9 cellular contexts compared by ENCODE assay signal in genomic region chr2:72143441-72144356, GRCh38. TPM values are rescaled to one million over a fixed set of nuclear protein-coding genes. Genes with fewer than 3 reads are reported as not detected.
DNase-seq lines count a peak whose midpoint lies in the region; ATAC-seq and TF ChIP-seq lines count a peak whose summit lies in the region.
"Had no signal": no experiment of that assay in that cellular context is flagged by ENCODE, and none has a peak within 500 bp of the region (broad histone marks: within the 10 kb centered on the region; RNA-seq: fewer than 3 reads in every experiment).

No MANE protein-coding gene starts in this region.

- H3K4me1 ChIP-seq in iPS-18a (ENCODE audit: control insufficient read depth, low read depth, low read length), result peaks cover 32% of the 10 kb centered on the region
- H3K4me1 ChIP-seq in OCI-LY7 (ENCODE audit: insufficient read depth, low read length, poor library complexity, severe bottlenecking), result no peaks in the 10 kb centered on the region
- H3K4me1 ChIP-seq in SJCRH30, result peaks cover 19% of the 10 kb centered on the region

- no peaks in the 10 kb centered on the region for H3K79me2 ChIP-seq in OCI-LY7 (ENCODE audit: insufficient read depth, low read depth, low read length)

- peaks cover 46% of the 10 kb centered on the region for H3K27me3 Mint-ChIP-seq in activated T-cell treated with anti-CD3 and anti-CD28 coated beads, Interleukin-2, amount 50 U/mL, for 72 hours (ENCODE audit: low read depth)

- no peaks in the 10 kb centered on the region for H3K9me2 ChIP-seq in OCI-LY7 (ENCODE audit: insufficient read depth, low read length)

- BruUV-seq in OCI-LY7 (replicated peaks; lab: Mats Ljungman, UMichigan), result no TSS peak

- H3K9me3 Mint-ChIP-seq in activated T-cell treated with anti-CD3 and anti-CD28 coated beads, Interleukin-2, amount 50 U/mL, for 72 hours, result no peaks in the 10 kb centered on the region

- CTCF ChIA-PET in OCI-LY7 (lab: Charles Lee; ENCODE audit: unreplicated experiment), result no interaction called here

- H3K36me3 Mint-ChIP-seq in activated T-cell treated with anti-CD3 and anti-CD28 coated beads, Interleukin-2, amount 50 U/mL, for 72 hours (ENCODE audit: insufficient read depth in 2 of 2), result peaks cover 0 to 3% of the 10 kb centered on the region in 2 donors

- in situ Hi-C loops in G401 (cut with HindIII; ENCODE audit: low sequenced_read_pairs), result no loop called here

- H2AFZ ChIP-seq in OCI-LY7 (ENCODE audit: low read length), result no peak overlapping the region

- H3K4me3 ChIP-seq in iPS-18a (ENCODE audit: low read length), result peak overlapping the region; percentile 44
- no peak overlapping the region for H3K4me3 ChIP-seq in OCI-LY7 (ENCODE audit: low read depth, low read length, poor library complexity, severe bottlenecking)
- H3K4me3 ChIP-seq in SJCRH30, result no peak overlapping the region

- no peaks in the 10 kb centered on the region for H4K20me1 ChIP-seq in OCI-LY7 (ENCODE audit: insufficient read depth, low read length)

- intact Hi-C loops in OCI-LY7 (cut with micrococcal nuclease; ENCODE audit: unreplicated experiment), result no loop called here

- POLR2A ChIA-PET in OCI-LY7 (lab: Charles Lee), result no interaction called here

- H3K27ac ChIP-seq in iPS-18a (ENCODE audit: low read length) (no peak overlapping the region), OCI-LY7 (ENCODE audit: low read depth, low read length, poor library complexity, severe bottlenecking) (no peak overlapping the region), SJCRH30 (no peak overlapping the region)

- no peak overlapping the region for H3K4me2 ChIP-seq in OCI-LY7 (ENCODE audit: low read length)

- TF ChIP-seq CTCF in OCI-LY7 (conservative IDR thresholded peaks at IDR 0.05; ENCODE audit: low read length), result no peak

- no peaks in the 10 kb centered on the region for H3K36me3 ChIP-seq in iPS-18a (ENCODE audit: control insufficient read depth, low read depth, low read length)
- H3K36me3 ChIP-seq in OCI-LY7 (ENCODE audit: insufficient read depth, low read length), result no peaks in the 10 kb centered on the region
- no peaks in the 10 kb centered on the region for H3K36me3 ChIP-seq in SJCRH30

- no peak for ATAC-seq in activated T-cell treated with anti-CD3 and anti-CD28 coated beads, Interleukin-2, amount 50 U/mL, for 72 hours (replicated peaks in 1 of 2)

- peaks cover 30% of the 10 kb centered on the region for H3K4me1 Mint-ChIP-seq in activated T-cell treated with anti-CD3 and anti-CD28 coated beads, Interleukin-2, amount 50 U/mL, for 72 hours (ENCODE audit: low read depth)

- DNase-seq in G401 (ENCODE audit: low spot score) (peak; percentile 63), retina (peak; percentile 74), OCI-LY7 (ENCODE audit: low spot score) (no peak), NCI-H510A treated with DMSO at 0.1 percent for 48 hours (lab: John Stamatoyannopoulos, UW) (no peak), NOMO-1 treated with DMSO at 0.1 percent for 48 hours (lab: John Stamatoyannopoulos, UW; ENCODE audit: unreplicated experiment) (no peak), SJCRH30 (no peak)
- no peak for DNase-seq in activated T-cell treated with anti-CD3 and anti-CD28 coated beads, Interleukin-2, amount 50 U/mL, for 72 hours
- DNase-seq: NCI-H69 had no signal

- no peak overlapping the region for H3K27ac Mint-ChIP-seq in activated T-cell treated with anti-CD3 and anti-CD28 coated beads, Interleukin-2, amount 50 U/mL, for 72 hours

- peak overlapping the region; percentile 52 to 63 for H3K4me3 Mint-ChIP-seq in activated T-cell treated with anti-CD3 and anti-CD28 coated beads, Interleukin-2, amount 50 U/mL, for 72 hours

- H3K9me3 ChIP-seq in iPS-18a (ENCODE audit: control insufficient read depth, low read depth, low read length) (no peaks in the 10 kb centered on the region), OCI-LY7 (ENCODE audit: low read length) (no peaks in the 10 kb centered on the region), SJCRH30 (replicated peaks) (no peaks in the 10 kb centered on the region)

- H3K9ac ChIP-seq in iPS-18a (ENCODE audit: low read length), result no peak overlapping the region

- H3K27me3 ChIP-seq in iPS-18a (ENCODE audit: control insufficient read depth, insufficient read depth, low read length) (peaks cover 87% of the 10 kb centered on the region), SJCRH30 (no peaks in the 10 kb centered on the region)

RNA-seq across cellular contexts. Expression of gene CYP26B1, which starts 4.0 kb away (rescaled TPM):
- 0.18 TPM in 1 of 2 replicates, not detected in the other for total RNA-seq in G401 (2014; rRNA removed; shearing (Covaris generic))
- total RNA-seq in activated T-cell treated with anti-CD3 and anti-CD28 coated beads, Interleukin-2, amount 50 U/mL, for 72 hours, result not detected
- total RNA-seq in OCI-LY7 (2014; rRNA removed; shearing (Covaris generic)), result not detected in 2 replicates
- total RNA-seq in OCI-LY7 (2022), result not detected in 2 replicates
- 9.7 and 11.3 TPM in 2 replicates for total RNA-seq in SJCRH30 (2014; rRNA removed; shearing (Covaris generic))

Comparison
In these comparisons a context has a peak if more than half of its experiments do, and no peak if none do; other contexts are left out.
1. DNase-seq: peak in G401 (single experiment) and retina (single experiment); none in activated T-cell treated with anti-CD3 and anti-CD28 coated beads, Interleukin-2, amount 50 U/mL, for 72 hours (0 of 2), OCI-LY7 (single experiment), NCI-H510A treated with DMSO at 0.1 percent for 48 hours (single experiment), NOMO-1 treated with DMSO at 0.1 percent for 48 hours (single experiment) and SJCRH30 (0 of 2).